ENCODE assay signal across 29 cellular contexts in genomic region chr20:46267108-46267820, GRCh38. TPM values are rescaled to one million over a fixed set of nuclear protein-coding genes. Genes with fewer than 3 reads are reported as not detected.
DNase-seq lines count a peak whose midpoint lies in the region; ATAC-seq, FAIRE-seq and TF ChIP-seq lines count a peak whose summit lies in the region.
"Had no signal": no experiment of that assay in that cellular context is flagged by ENCODE, and none has a peak within 500 bp of the region (broad histone marks: within the 10 kb centered on the region; RNA-seq: fewer than 3 reads in every experiment).

No MANE protein-coding gene starts in this region.

- H3K27ac Mint-ChIP-seq in neural progenitor cell (peak overlapping the region; percentile 27), WTC11 (no peak overlapping the region)
- H3K27ac Mint-ChIP-seq: CD4-positive, alpha-beta memory T cell had no signal

- peaks cover 23% of the 10 kb centered on the region for H3K27me3 Mint-ChIP-seq in neural progenitor cell (ENCODE audit: insufficient read depth, low read depth)
- H3K27me3 Mint-ChIP-seq in WTC11 (ENCODE audit: low read depth) = no peaks in the 10 kb centered on the region; the same call in 1 of the 2 replicates

- H3K4me2 ChIP-seq in neural progenitor cell = no peak overlapping the region
- H3K4me2 ChIP-seq in GM23248 (ENCODE audit: unreplicated experiment) = no peak overlapping the region

- no peak overlapping the region for H2AFZ ChIP-seq in neural progenitor cell (replicated peaks)
- no peak overlapping the region for H2AFZ ChIP-seq in GM23248

- H3K4me3 Mint-ChIP-seq in neural progenitor cell (no peak overlapping the region), WTC11 (no peak overlapping the region)
- H3K4me3 Mint-ChIP-seq: CD4-positive, alpha-beta memory T cell had no signal

- CTCF ChIA-PET in WTC11 (lab: Charles Lee) = interaction anchor here (1.0 to 2.0 kb wide), 7 partner anchors 14 to 245 kb away, joined by 3 to 11 read pairs (median 7); no protein-coding TSS in a partner anchor

- peak; percentile 65 for FAIRE-seq in HTR-8/SVneo (lab: Jason Lieb, UNC)
- FAIRE-seq: GM12891, GM19239, H54 had no signal

- TF ChIP-seq CTCF in WERI-Rb-1 (IDR thresholded peaks at IDR 0.05; ENCODE audit: low read depth, low read length) (no peak), neural progenitor cell (IDR thresholded peaks at IDR 0.05) (no peak), WTC11 (IDR thresholded peaks at IDR 0.05) (no peak)

- in situ Hi-C loops in G401 (cut with HindIII; ENCODE audit: low sequenced_read_pairs) (no loop called here), GM23248 (cut with MboI) (no loop called here)

- no peaks in the 10 kb centered on the region for H3K36me3 Mint-ChIP-seq in neural progenitor cell
- H3K36me3 Mint-ChIP-seq in WTC11 = no peaks in the 10 kb centered on the region
- H3K36me3 Mint-ChIP-seq: CD4-positive, alpha-beta memory T cell had no signal

- H3K36me3 ChIP-seq in WERI-Rb-1 (no peaks in the 10 kb centered on the region), neural progenitor cell (no peaks in the 10 kb centered on the region), GM23248 (ENCODE audit: low read depth) (no peaks in the 10 kb centered on the region)
- H3K36me3 ChIP-seq: Peyer's patch had no signal

- H3K9me3 ChIP-seq in WERI-Rb-1 (ENCODE audit: severe bottlenecking) = no peaks in the 10 kb centered on the region
- H3K9me3 ChIP-seq in neural progenitor cell (ENCODE audit: low read depth) = no peaks in the 10 kb centered on the region
- H3K9me3 ChIP-seq in GM23248 (ENCODE audit: low read depth) = no peaks in the 10 kb centered on the region

- POLR2A ChIA-PET in WTC11 (lab: Charles Lee) = no interaction called here

- ATAC-seq in WTC11 = no peak
- ATAC-seq in GM19035 (IDR thresholded peaks at IDR 0.05; ENCODE audit: unreplicated experiment) = no peak

- H4K20me1 ChIP-seq in neural progenitor cell (ENCODE audit: low read depth) (peaks cover 7% of the 10 kb centered on the region), GM23248 (ENCODE audit: insufficient read depth) (no peaks in the 10 kb centered on the region)

- H3K9ac ChIP-seq in neural progenitor cell (no peak overlapping the region), GM23248 (no peak overlapping the region)

- H3K9me2 ChIP-seq in GM23248 (ENCODE audit: insufficient read depth) = no peaks in the 10 kb centered on the region

- DNase-seq in G401 (ENCODE audit: low spot score) = peak; percentile 37
- DNase-seq in HTR-8/SVneo (ENCODE audit: insufficient read length, low spot score) = no peak
- no peak for DNase-seq in WERI-Rb-1
- DNase-seq in neural progenitor cell (ENCODE audit: low spot score) = no peak
- DNase-seq in WTC11 (ENCODE audit: low spot score) = no peak
- DNase-seq in GM23248 = no peak
- DNase-seq: CD4-positive, alpha-beta memory T cell; COR-L47; DMS79; EL; GF-D8; KBM-7; MV-4-11; NCI-H1105; NCI-H2029; NCI-H2171 treated with DMSO at 0.1 percent for 48 hours; NCI-H446; NCI-H524 treated with DMSO at 0.1 percent for 48 hours; Peyer's patch; SHP77 treated with DMSO at 0.1 percent for 48 hours; T-helper 1 cell had no signal

- H3K4me1 ChIP-seq in neural progenitor cell (peaks cover 14% of the 10 kb centered on the region), GM23248 (ENCODE audit: insufficient read depth) (no peaks in the 10 kb centered on the region)
- H3K4me1 ChIP-seq: Peyer's patch had no signal

- H3K4me1 Mint-ChIP-seq in neural progenitor cell = peaks cover 20% of the 10 kb centered on the region
- H3K4me1 Mint-ChIP-seq in WTC11 = 0 out of 2 replicates have a peak, but pooled peaks cover 3% of the 10 kb centered on the region
- H3K4me1 Mint-ChIP-seq: CD4-positive, alpha-beta memory T cell had no signal

- no peak overlapping the region for H3K4me3 ChIP-seq in WERI-Rb-1 (ENCODE audit: low read depth, low read length)
- no peak overlapping the region for H3K4me3 ChIP-seq in neural progenitor cell
- H3K4me3 ChIP-seq in GM23248 = no peak overlapping the region
- H3K4me3 ChIP-seq: Peyer's patch had no signal

- 50 to 54% methylated on average over 5 of the region's 5 CpGs for WGBS in GM23248 (ENCODE audit: low coverage in 1 of 2, low lambda C conversion rate in 2 of 2, missing lambda C conversion rate in 2 of 2), 2 experiments

- no peaks in the 10 kb centered on the region for H3K79me2 ChIP-seq in neural progenitor cell (ENCODE audit: low read depth)
- no peaks in the 10 kb centered on the region for H3K79me2 ChIP-seq in GM23248 (ENCODE audit: insufficient read depth)

- H3K27me3 ChIP-seq in WERI-Rb-1 (ENCODE audit: insufficient read depth, low read depth, severe bottlenecking) (no peaks in the 10 kb centered on the region), neural progenitor cell (no peaks in the 10 kb centered on the region), GM23248 (replicated peaks; ENCODE audit: insufficient read depth) (peaks cover 6% of the 10 kb centered on the region; the same call in 1 of the 2 replicates)
- H3K27me3 ChIP-seq: Peyer's patch had no signal

- H3K9me3 Mint-ChIP-seq in neural progenitor cell = no peaks in the 10 kb centered on the region
- H3K9me3 Mint-ChIP-seq in WTC11 = peaks cover 12% of the 10 kb centered on the region

- H3F3A ChIP-seq in neural progenitor cell (ENCODE audit: low read depth) (peaks cover 11% of the 10 kb centered on the region), GM23248 (ENCODE audit: insufficient read depth) (no peaks in the 10 kb centered on the region)

- H3K27ac ChIP-seq in WERI-Rb-1 (peak overlapping the region; percentile 92), neural progenitor cell (no peak overlapping the region), GM23248 (no peak overlapping the region)
- H3K27ac ChIP-seq: Peyer's patch had no signal

TF ChIP-seq in WTC11, 78 proteins besides CTCF, POLR2A, EP300 and RAD21 (continues in another document):
- no peak for TF ChIP-seq ZNF396 (CRISPR knock-in tag; IDR thresholded peaks at IDR 0.05; ENCODE audit: borderline replicate concordance)
- TF ChIP-seq PRDM15 (CRISPR knock-in tag; IDR thresholded peaks at IDR 0.05) = no peak
- TF ChIP-seq E2F1 (CRISPR knock-in tag; IDR thresholded peaks at IDR 0.05) = no peak
- TF ChIP-seq E2F4 (CRISPR knock-in tag; IDR thresholded peaks at IDR 0.05; ENCODE audit: borderline replicate concordance, low read depth) = no peak
- TF ChIP-seq SOX15 (CRISPR knock-in tag; IDR thresholded peaks at IDR 0.05) = no peak
- TF ChIP-seq CDX4 (CRISPR knock-in tag; IDR thresholded peaks at IDR 0.05; ENCODE audit: borderline replicate concordance) = no peak
- no peak for TF ChIP-seq HMGA2 (CRISPR knock-in tag; IDR thresholded peaks at IDR 0.05)
- TF ChIP-seq PRRX2 (CRISPR knock-in tag; IDR thresholded peaks at IDR 0.05) = no peak
- TF ChIP-seq ZNF219 (CRISPR knock-in tag; IDR thresholded peaks at IDR 0.05; ENCODE audit: borderline replicate concordance) = no peak

RNA-seq across cellular contexts. Expression of gene CDH22, which starts 41.0 kb away (rescaled TPM):
- total RNA-seq in G401 (2014; rRNA removed; shearing (Covaris generic)) = not detected in 2 replicates
- total RNA-seq in neural progenitor cell (ENCODE audit: low replicate concordance) (0.13 and 0.28 TPM in 2 replicates), WTC11 (2021) (0.13 to 0.16 TPM (median 0.16 TPM) in 3 replicates)
- not detected in 2 replicates for total RNA-seq in GM23248 (2014; rRNA removed; shearing (Covaris generic))
- polyA plus RNA-seq in GM23248 (2016; fragmentation: Nextera tagmentation; extraction: Ambion mirVana) = not detected in 2 replicates
- total RNA-seq: A673; CD4-positive, alpha-beta memory T cell; HT-29; MCF 10A; OCI-LY7; Peyer's patch had no signal
- polyA plus RNA-seq: CD4-positive, alpha-beta memory T cell had no signal
